In genomic region chr2:144670080-144670479, GRCh38 we compare ENCODE assay signal across 1 cellular context.
TF ChIP-seq lines count a peak whose summit lies in the region.

No MANE protein-coding gene starts in this region.

TF ChIP-seq in H1, 55 proteins besides CTCF, POLR2A, EP300 and RAD21 (continued from another document):
- TF ChIP-seq NRF1 (IDR thresholded peaks at IDR 0.05; ENCODE audit: low read depth, low read length) (no peak), RXRA (IDR thresholded peaks at IDR 0.05; ENCODE audit: insufficient read depth, low read depth, low read length) (no peak), CEBPB (IDR thresholded peaks at IDR 0.05; ENCODE audit: low read depth, low read length) (no peak), SP1 (IDR thresholded peaks at IDR 0.05; ENCODE audit: low read depth, low read length) (no peak), BRCA1 (IDR thresholded peaks at IDR 0.05; ENCODE audit: low read depth, low read length) (no peak), CBX5 (IDR thresholded peaks at IDR 0.05; ENCODE audit: low read depth, low read length) (no peak), SIRT6 (IDR thresholded peaks at IDR 0.05; ENCODE audit: low read length) (no peak), ZNF274 (IDR thresholded peaks at IDR 0.05; ENCODE audit: borderline replicate concordance, extremely low read depth, low read length) (no peak)
